Comparison of ENCODE assay signal across 20 cellular contexts in genomic region chr11:95674669-95675358, GRCh38.
DNase-seq lines count a peak whose midpoint lies in the region; ATAC-seq lines count a peak whose summit lies in the region.
"Had no signal": no experiment of that assay in that cellular context is flagged by ENCODE, and none has a peak within 500 bp of the region (broad histone marks: within the 10 kb centered on the region; RNA-seq: fewer than 3 reads in every experiment).

No MANE protein-coding gene starts in this region.

- H3K4me1 ChIP-seq in naive thymus-derived CD4-positive, alpha-beta T cell (ENCODE audit: control insufficient read depth in 2 of 2, insufficient read depth in 2 of 2, low read length in 2 of 2): peaks cover 0 to 22% of the 10 kb centered on the region in 2 donors
- H3K4me1 ChIP-seq: BLaER1 treated with 17β-estradiol and CSF1 and Interleukin-3, amounts not matched to agents 10 nM and 100 nM had no signal

- H3K27me3 ChIP-seq in naive thymus-derived CD4-positive, alpha-beta T cell (ENCODE audit: control insufficient read depth in 2 of 2, insufficient read depth in 2 of 2, low read length in 2 of 2): no peaks in the 10 kb centered on the region
- H3K27me3 ChIP-seq: BLaER1 treated with 17β-estradiol and CSF1 and Interleukin-3, amounts not matched to agents 10 nM and 100 nM; tibial nerve had no signal

- peak; percentile 70 for DNase-seq in activated CD4-positive, alpha-beta T cell treated with anti-CD3 and anti-CD28 coated beads for 36 hours
- no peak for DNase-seq in activated CD4-positive, alpha-beta T cell treated with anti-CD3 and anti-CD28 coated beads for 1 hour
- DNase-seq in activated CD8-positive, alpha-beta T cell treated with anti-CD3 and anti-CD28 coated beads, Interleukin-2, amount 10 ng/mL, durations not matched to agents 7 days and 5 days: no peak
- peak in 4 of 9 donors; percentile 13 to 25 (median 18) for DNase-seq in naive thymus-derived CD4-positive, alpha-beta T cell
- DNase-seq in stimulated activated CD8-positive, alpha-beta memory T cell treated with anti-CD3 and anti-CD28 coated beads, Interleukin-4, amount 100 ng/mL, for 24 hours (ENCODE audit: low read depth): peak; percentile 19
- DNase-seq in putamen (ENCODE audit: low spot score): no peak
- DNase-seq: 8988T; amniotic stem cell; effector memory CD4-positive, alpha-beta T cell; GM23248; head of caudate nucleus; NCI-H446 treated with DMSO at 0.1 percent for 48 hours; nephron progenitor cell; SW 1271 had no signal

- H3K27ac Mint-ChIP-seq in activated CD4-positive, alpha-beta T cell treated with anti-CD3 and anti-CD28 coated beads for 36 hours: peak overlapping the region; percentile 39
- H3K27ac Mint-ChIP-seq in activated CD8-positive, alpha-beta T cell treated with anti-CD3 and anti-CD28 coated beads, Interleukin-2, amount 10 ng/mL, durations not matched to agents 7 days and 5 days: peak overlapping the region; percentile 15
- peak overlapping the region in 7 of 9 donors; percentile 1 to 69 (median 47) for H3K27ac Mint-ChIP-seq in naive thymus-derived CD4-positive, alpha-beta T cell
- H3K27ac Mint-ChIP-seq: memory B cell, nephron progenitor cell had no signal

- no peaks in the 10 kb centered on the region for H3K9me3 ChIP-seq in naive thymus-derived CD4-positive, alpha-beta T cell (ENCODE audit: control insufficient read depth in 2 of 3, low read length in 3 of 3)
- H3K9me3 ChIP-seq: BLaER1 treated with 17β-estradiol and CSF1 and Interleukin-3, amounts not matched to agents 10 nM and 100 nM; tibial nerve had no signal

- peaks cover 44% of the 10 kb centered on the region for H3K4me1 Mint-ChIP-seq in activated CD4-positive, alpha-beta T cell treated with anti-CD3 and anti-CD28 coated beads for 36 hours
- H3K4me1 Mint-ChIP-seq in activated CD8-positive, alpha-beta T cell treated with anti-CD3 and anti-CD28 coated beads, Interleukin-2, amount 10 ng/mL, durations not matched to agents 7 days and 5 days (ENCODE audit: low read depth): peaks cover 16% of the 10 kb centered on the region
- peaks cover 15 to 65% (median 36%) of the 10 kb centered on the region in 7 donors for H3K4me1 Mint-ChIP-seq in naive thymus-derived CD4-positive, alpha-beta T cell
- H3K4me1 Mint-ChIP-seq: central memory CD8-positive, alpha-beta T cell; nephron progenitor cell had no signal

- H3K36me3 ChIP-seq in naive thymus-derived CD4-positive, alpha-beta T cell (ENCODE audit: control insufficient read depth in 2 of 3, insufficient read depth in 3 of 3, low read length in 3 of 3): no peaks in the 10 kb centered on the region
- H3K36me3 ChIP-seq: BLaER1 treated with 17β-estradiol and CSF1 and Interleukin-3, amounts not matched to agents 10 nM and 100 nM; tibial nerve had no signal

- CTCF ChIA-PET in activated CD4-positive, alpha-beta T cell treated with anti-CD3 and anti-CD28 coated beads for 36 hours (lab: Charles Lee): interaction anchor here (0.6 to 1.4 kb wide), 3 partner anchors 11 to 79 kb away, joined by 3 to 5 read pairs (median 4); no protein-coding TSS in a partner anchor
- CTCF ChIA-PET in activated CD8-positive, alpha-beta T cell treated with anti-CD3 and anti-CD28 coated beads, Interleukin-2, amount 10 ng/mL, durations not matched to agents 7 days and 5 days (lab: Charles Lee): interaction anchor here (1.0 kb wide), 1 partner anchor 28 kb away, joined by 3 read pairs; no protein-coding TSS in a partner anchor
- CTCF ChIA-PET in naive thymus-derived CD4-positive, alpha-beta T cell (lab: Charles Lee): interaction anchor here (0.9 kb wide), 1 partner anchor 14 kb away, joined by 3 read pairs; no protein-coding TSS in a partner anchor

- H3K9me3 Mint-ChIP-seq in activated CD4-positive, alpha-beta T cell treated with anti-CD3 and anti-CD28 coated beads for 36 hours (ENCODE audit: low read depth): peaks cover 1% of the 10 kb centered on the region
- peaks cover 4% of the 10 kb centered on the region for H3K9me3 Mint-ChIP-seq in activated CD8-positive, alpha-beta T cell treated with anti-CD3 and anti-CD28 coated beads, Interleukin-2, amount 10 ng/mL, durations not matched to agents 7 days and 5 days (ENCODE audit: insufficient read depth)
- peaks cover 0 to 19% (median 0%) of the 10 kb centered on the region in 11 donors for H3K9me3 Mint-ChIP-seq in naive thymus-derived CD4-positive, alpha-beta T cell
- H3K9me3 Mint-ChIP-seq: central memory CD8-positive, alpha-beta T cell; nephron progenitor cell had no signal

- no peaks in the 10 kb centered on the region for H3K27me3 Mint-ChIP-seq in activated CD4-positive, alpha-beta T cell treated with anti-CD3 and anti-CD28 coated beads for 36 hours
- no peaks in the 10 kb centered on the region for H3K27me3 Mint-ChIP-seq in activated CD8-positive, alpha-beta T cell treated with anti-CD3 and anti-CD28 coated beads, Interleukin-2, amount 10 ng/mL, durations not matched to agents 7 days and 5 days (ENCODE audit: low read depth)
- H3K27me3 Mint-ChIP-seq in naive thymus-derived CD4-positive, alpha-beta T cell: no peaks in the 10 kb centered on the region
- H3K27me3 Mint-ChIP-seq: memory B cell had no signal

- no peaks in the 10 kb centered on the region for H3K36me3 Mint-ChIP-seq in activated CD4-positive, alpha-beta T cell treated with anti-CD3 and anti-CD28 coated beads for 36 hours (ENCODE audit: low read depth)
- peaks cover 8% of the 10 kb centered on the region for H3K36me3 Mint-ChIP-seq in activated CD8-positive, alpha-beta T cell treated with anti-CD3 and anti-CD28 coated beads, Interleukin-2, amount 10 ng/mL, durations not matched to agents 7 days and 5 days (ENCODE audit: low read depth)
- H3K36me3 Mint-ChIP-seq in naive thymus-derived CD4-positive, alpha-beta T cell: peaks cover 0 to 32% (median 0%) of the 10 kb centered on the region in 5 donors

- intact Hi-C loops in activated CD4-positive, alpha-beta T cell treated with anti-CD3 and anti-CD28 coated beads for 36 hours (cut with DNase I, micrococcal nuclease): no loop called here
- intact Hi-C loops in naive thymus-derived CD4-positive, alpha-beta T cell (cut with micrococcal nuclease): loop anchor here in 1 of 2 donors (1.0 to 2.0 kb wide), 3 partner anchors 7 to 14 kb away; no protein-coding TSS in a partner anchor

- peak; percentile 92 for ATAC-seq in activated CD4-positive, alpha-beta T cell treated with anti-CD3 and anti-CD28 coated beads for 36 hours
- peak; percentile 51 for ATAC-seq in activated CD8-positive, alpha-beta T cell treated with anti-CD3 and anti-CD28 coated beads, Interleukin-2, amount 10 ng/mL, durations not matched to agents 7 days and 5 days
- ATAC-seq in naive thymus-derived CD4-positive, alpha-beta T cell: peak; percentile 66
- ATAC-seq in GM18861 (IDR thresholded peaks at IDR 0.05; ENCODE audit: unreplicated experiment): no peak
- ATAC-seq in HG02852 (IDR thresholded peaks at IDR 0.05; ENCODE audit: unreplicated experiment): no peak

- no peak overlapping the region for H3K4me3 ChIP-seq in naive thymus-derived CD4-positive, alpha-beta T cell (ENCODE audit: low read length)
- H3K4me3 ChIP-seq: BLaER1 treated with 17β-estradiol and CSF1 and Interleukin-3, amounts not matched to agents 10 nM and 100 nM; GM23248; tibial nerve had no signal

- H3K27ac ChIP-seq in naive thymus-derived CD4-positive, alpha-beta T cell (ENCODE audit: low read depth, low read length): no peak overlapping the region
- H3K27ac ChIP-seq: BLaER1 treated with 17β-estradiol and CSF1 and Interleukin-3, amounts not matched to agents 10 nM and 100 nM; GM23248 had no signal

- H3K4me3 Mint-ChIP-seq in activated CD4-positive, alpha-beta T cell treated with anti-CD3 and anti-CD28 coated beads for 36 hours: no peak overlapping the region
- no peak overlapping the region for H3K4me3 Mint-ChIP-seq in activated CD8-positive, alpha-beta T cell treated with anti-CD3 and anti-CD28 coated beads, Interleukin-2, amount 10 ng/mL, durations not matched to agents 7 days and 5 days
- H3K4me3 Mint-ChIP-seq in naive thymus-derived CD4-positive, alpha-beta T cell: peak overlapping the region in 5 of 10 donors; percentile 1 to 37 (median 10)
- H3K4me3 Mint-ChIP-seq: central memory CD8-positive, alpha-beta T cell; memory B cell; nephron progenitor cell had no signal

- POLR2A ChIA-PET in activated CD4-positive, alpha-beta T cell treated with anti-CD3 and anti-CD28 coated beads for 36 hours (lab: Charles Lee): no interaction called here
- POLR2A ChIA-PET in activated CD8-positive, alpha-beta T cell treated with anti-CD3 and anti-CD28 coated beads, Interleukin-2, amount 10 ng/mL, durations not matched to agents 7 days and 5 days (lab: Charles Lee): no interaction called here
- POLR2A ChIA-PET in naive thymus-derived CD4-positive, alpha-beta T cell (lab: Charles Lee): interaction anchor here (0.8 to 1.5 kb wide), 4 partner anchors 13 to 25 kb away, joined by 3 to 5 read pairs (median 4); no protein-coding TSS in a partner anchor

Comparison
In these comparisons a context has a peak if more than half of its experiments do, and no peak if none do; other contexts are left out.
1. DNase-seq: peak in activated CD4-positive, alpha-beta T cell treated with anti-CD3 and anti-CD28 coated beads for 36 hours (single experiment) and stimulated activated CD8-positive, alpha-beta memory T cell treated with anti-CD3 and anti-CD28 coated beads, Interleukin-4, amount 100 ng/mL, for 24 hours (single experiment); none in activated CD4-positive, alpha-beta T cell treated with anti-CD3 and anti-CD28 coated beads for 1 hour (single experiment), activated CD8-positive, alpha-beta T cell treated with anti-CD3 and anti-CD28 coated beads, Interleukin-2, amount 10 ng/mL, durations not matched to agents 7 days and 5 days (single experiment) and putamen (single experiment).
2. ATAC-seq: peak in activated CD4-positive, alpha-beta T cell treated with anti-CD3 and anti-CD28 coated beads for 36 hours (single experiment), activated CD8-positive, alpha-beta T cell treated with anti-CD3 and anti-CD28 coated beads, Interleukin-2, amount 10 ng/mL, durations not matched to agents 7 days and 5 days (single experiment) and naive thymus-derived CD4-positive, alpha-beta T cell (single experiment); none in GM18861 (single experiment) and HG02852 (single experiment).
3. Peak in every context shown above with its lines, with median percentiles within 50 percentile points of each other: H3K27ac Mint-ChIP-seq.